ENCODE assay signal across 8 cellular contexts in genomic region chr13:21320642-21321034, GRCh38.
"Had no signal": no experiment of that assay in that cellular context is flagged by ENCODE, and none has a peak within 500 bp of the region (broad histone marks: within the 10 kb centered on the region; RNA-seq: fewer than 3 reads in every experiment).

No MANE protein-coding gene starts in this region.

- H3K4me3 ChIP-seq: GM12878 had no signal

- DNase-seq: GDM1, GF-D8 had no signal

- FAIRE-seq: G401.6, GM12878, GM12891, GM12892, GM18507, GM19239 had no signal

- ATAC-seq: GM12878 had no signal
